In the genomic region with DNA sequence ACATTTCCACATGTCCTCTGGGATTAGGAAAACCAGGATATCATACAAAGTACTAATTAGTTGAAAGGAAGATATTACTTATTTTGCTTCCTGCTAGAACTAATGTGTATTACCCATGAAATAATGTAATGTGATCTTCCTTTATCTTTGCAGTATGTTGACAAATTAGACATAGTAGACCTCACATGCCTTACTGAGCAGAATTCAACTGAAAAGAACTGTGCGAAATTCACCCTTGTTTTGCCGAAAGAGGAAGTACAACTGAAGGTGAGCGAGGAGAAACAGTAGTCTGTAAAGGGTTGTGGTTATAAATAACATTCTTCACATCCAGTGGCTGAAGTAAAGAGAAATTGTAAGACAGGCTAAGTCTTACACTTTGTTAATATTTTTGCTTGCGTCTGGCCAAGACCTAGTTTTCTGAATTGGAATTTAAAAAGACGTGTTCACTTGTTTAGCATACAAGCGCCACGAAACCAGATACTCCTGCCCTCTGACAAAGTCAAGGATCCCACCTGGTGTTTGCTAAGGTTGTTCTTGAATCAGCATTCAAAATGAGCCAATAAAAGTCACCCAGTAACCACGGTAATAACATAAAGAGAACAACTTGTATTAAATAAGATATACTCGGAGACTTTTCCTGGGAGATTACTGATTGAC, we compare ENCODE assay signal across 8 cellular contexts. TPM values are rescaled to one million over a fixed set of nuclear protein-coding genes. Genes with fewer than 3 reads are reported as not detected.
A peak's percentile ranks its signal among the peaks of the same experiment; 100 is the strongest.
DNase-seq lines count a peak whose midpoint lies in the region; ATAC-seq and TF ChIP-seq lines count a peak whose summit lies in the region.
"Had no signal": no experiment of that assay in that cellular context is flagged by ENCODE, and none has a peak within 500 bp of the region (broad histone marks: within the 10 kb centered on the region; RNA-seq: fewer than 3 reads in every experiment).

No MANE protein-coding gene starts in this region.

- TF ChIP-seq CTCF in left ventricle myocardium inferior (IDR thresholded peaks at IDR 0.05; ENCODE audit: borderline replicate concordance) = no peak

- H3K27me3 ChIP-seq in left ventricle myocardium inferior (ENCODE audit: low read depth) = no peaks in the 10 kb centered on the region
- H3K27me3 ChIP-seq: gastrocnemius medialis had no signal

- ATAC-seq in GM18868 (IDR thresholded peaks at IDR 0.05; ENCODE audit: unreplicated experiment) = peak; percentile 92
- peak; percentile 95 for ATAC-seq in HG02623 (IDR thresholded peaks at IDR 0.05; ENCODE audit: unreplicated experiment)
- ATAC-seq in activated T-helper 17 cell treated with anti-CD3 and anti-CD28 coated beads, Interleukin-2, amount 50 U/mL, for 72 hours (replicated peaks) = peak; percentile 18

- intact Hi-C loops in left ventricle myocardium inferior (cut with micrococcal nuclease) = no loop called here

- peak overlapping the region; percentile 47 for H3K4me3 Mint-ChIP-seq in activated T-helper 17 cell treated with anti-CD3 and anti-CD28 coated beads, Interleukin-2, amount 50 U/mL, for 72 hours

- H3K36me3 ChIP-seq in left ventricle myocardium inferior = no peaks in the 10 kb centered on the region
- H3K36me3 ChIP-seq: gastrocnemius medialis had no signal

- H3K36me3 Mint-ChIP-seq in activated T-helper 17 cell treated with anti-CD3 and anti-CD28 coated beads, Interleukin-2, amount 50 U/mL, for 72 hours (ENCODE audit: low read depth) = no peaks in the 10 kb centered on the region

- peak overlapping the region; percentile 55 for H3K27ac Mint-ChIP-seq in activated T-helper 17 cell treated with anti-CD3 and anti-CD28 coated beads, Interleukin-2, amount 50 U/mL, for 72 hours

- H3K27me3 Mint-ChIP-seq in activated T-helper 17 cell treated with anti-CD3 and anti-CD28 coated beads, Interleukin-2, amount 50 U/mL, for 72 hours = no peaks in the 10 kb centered on the region

- peak; percentile 95 for DNase-seq in NCI-H1092 treated with DMSO at 0.1 percent for 48 hours (lab: John Stamatoyannopoulos, UW)
- DNase-seq in middle frontal gyrus (ENCODE audit: extremely low spot score, low spot score) = no peak
- no peak for DNase-seq in NCI-H345 (lab: John Stamatoyannopoulos, UW)
- DNase-seq in left ventricle myocardium inferior = no peak
- DNase-seq: gastrocnemius medialis had no signal

- no peaks in the 10 kb centered on the region for H3K4me1 ChIP-seq in left ventricle myocardium inferior
- H3K4me1 ChIP-seq: gastrocnemius medialis had no signal

- H3K4me1 Mint-ChIP-seq in activated T-helper 17 cell treated with anti-CD3 and anti-CD28 coated beads, Interleukin-2, amount 50 U/mL, for 72 hours = peaks cover under 1% of the 10 kb centered on the region

- no peaks in the 10 kb centered on the region for H3K9me3 ChIP-seq in left ventricle myocardium inferior (replicated peaks)
- H3K9me3 ChIP-seq: gastrocnemius medialis had no signal

- H3K9me3 Mint-ChIP-seq in activated T-helper 17 cell treated with anti-CD3 and anti-CD28 coated beads, Interleukin-2, amount 50 U/mL, for 72 hours = no peaks in the 10 kb centered on the region

- no peak overlapping the region for H3K27ac ChIP-seq in left ventricle myocardium inferior (replicated peaks)
- H3K27ac ChIP-seq: gastrocnemius medialis had no signal

- no peak overlapping the region for H3K4me3 ChIP-seq in left ventricle myocardium inferior

RNA-seq across cellular contexts. Expression of a gene that starts 16.8 kb away (rescaled TPM):
- total RNA-seq in activated T-helper 17 cell treated with anti-CD3 and anti-CD28 coated beads, Interleukin-2, amount 50 U/mL, for 72 hours = 1 to 10 TPM; 2.6 to 2.7 TPM
- total RNA-seq in left ventricle myocardium inferior = not detected
- total RNA-seq: gastrocnemius medialis had no signal

RNA-seq across cellular contexts. Expression of a gene that starts 30.1 kb away (rescaled TPM):
- 10 to 100 TPM; 30.9 to 64.9 TPM for total RNA-seq in activated T-helper 17 cell treated with anti-CD3 and anti-CD28 coated beads, Interleukin-2, amount 50 U/mL, for 72 hours
- total RNA-seq in left ventricle myocardium inferior = 9.0 TPM

Comparison
In these comparisons a context has a peak if more than half of its experiments do, and no peak if none do; other contexts are left out.
1. ATAC-seq: peak in every context shown above with its lines; median percentile 95 in HG02623; 92 in GM18868; 18 in activated T-helper 17 cell treated with anti-CD3 and anti-CD28 coated beads, Interleukin-2, amount 50 U/mL, for 72 hours.